14 cellular contexts compared by ENCODE assay signal in the genomic region with DNA sequence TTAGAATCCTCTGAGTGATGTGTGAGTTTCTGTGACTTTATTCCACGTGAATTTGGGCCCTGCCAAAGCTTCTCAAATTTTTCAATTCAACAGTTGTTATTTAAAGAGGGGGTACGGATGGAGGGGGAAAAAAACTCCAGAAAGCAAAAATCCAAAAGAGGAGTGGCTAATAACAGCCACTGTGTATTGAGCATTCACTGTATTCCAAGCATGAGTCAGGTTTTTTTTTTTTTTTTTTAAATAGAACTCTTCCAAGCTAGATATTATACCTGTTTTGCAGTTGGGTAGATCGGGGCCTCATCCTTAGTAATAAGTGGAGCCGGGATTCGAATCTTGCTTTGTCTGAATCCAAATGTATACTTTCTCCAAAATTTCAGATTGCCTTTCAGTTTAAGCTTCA. TPM values are rescaled to one million over a fixed set of nuclear protein-coding genes. Genes with fewer than 3 reads are reported as not detected.
DNase-seq lines count a peak whose midpoint lies in the region; ATAC-seq and TF ChIP-seq lines count a peak whose summit lies in the region.
"Had no signal": no experiment of that assay in that cellular context is flagged by ENCODE, and none has a peak within 500 bp of the region (broad histone marks: within the 10 kb centered on the region; RNA-seq: fewer than 3 reads in every experiment).

No MANE protein-coding gene starts in this region.

- H3K27me3 Mint-ChIP-seq in activated CD4-positive, alpha-beta T cell treated with anti-CD3 and anti-CD28 coated beads, Interleukin-2, amount 10 ng/mL, durations not matched to agents 24 days and 14 days, result no peaks in the 10 kb centered on the region
- H3K27me3 Mint-ChIP-seq: natural killer cell treated with Interleukin-12 subunit alpha and Interleukin-12 subunit beta and Interleukin-15 and Interleukin-18, amount 100 ng/mL, for 72 hours; type B pancreatic cell had no signal

- H3K9me3 ChIP-seq in Loucy (ENCODE audit: insufficient read depth, low read depth, low read length) (no peaks in the 10 kb centered on the region), spleen (no peaks in the 10 kb centered on the region)

- H3K9me3 Mint-ChIP-seq in activated CD4-positive, alpha-beta T cell treated with anti-CD3 and anti-CD28 coated beads, Interleukin-2, amount 10 ng/mL, durations not matched to agents 24 days and 14 days, result no peaks in the 10 kb centered on the region
- peaks cover 0 to 3% of the 10 kb centered on the region in 2 donors for H3K9me3 Mint-ChIP-seq in activated naive CD4-positive, alpha-beta T cell treated with anti-CD3 and anti-CD28 coated beads, Interleukin-2, amount 50 U/mL, for 72 hours
- H3K9me3 Mint-ChIP-seq: natural killer cell treated with Interleukin-12 subunit alpha and Interleukin-12 subunit beta and Interleukin-15 and Interleukin-18, amount 100 ng/mL, for 72 hours; type B pancreatic cell had no signal

- peak overlapping the region; percentile 96 for H3K9ac ChIP-seq in Loucy (ENCODE audit: low read depth, low read length, poor library complexity, severe bottlenecking)

- peaks cover 10% of the 10 kb centered on the region for H3K36me3 Mint-ChIP-seq in activated CD4-positive, alpha-beta T cell treated with anti-CD3 and anti-CD28 coated beads, Interleukin-2, amount 10 ng/mL, durations not matched to agents 24 days and 14 days (ENCODE audit: low read depth)
- H3K36me3 Mint-ChIP-seq in activated naive CD4-positive, alpha-beta T cell treated with anti-CD3 and anti-CD28 coated beads, Interleukin-2, amount 50 U/mL, for 72 hours, result peaks cover 0 to 20% of the 10 kb centered on the region in 2 donors
- H3K36me3 Mint-ChIP-seq: natural killer cell treated with Interleukin-12 subunit alpha and Interleukin-12 subunit beta and Interleukin-15 and Interleukin-18, amount 100 ng/mL, for 72 hours; type B pancreatic cell had no signal

- no peak for TF ChIP-seq CTCF in Loucy (conservative IDR thresholded peaks at IDR 0.05; ENCODE audit: low read length)
- TF ChIP-seq CTCF in spleen (IDR thresholded peaks at IDR 0.05 in 8 of 11, conservative IDR thresholded peaks at IDR 0.05 in 3 of 11), result no peak

- H3K36me3 ChIP-seq in Loucy (ENCODE audit: insufficient read depth, low read length) (no peaks in the 10 kb centered on the region), spleen (no peaks in the 10 kb centered on the region)

- intact Hi-C loops in activated CD4-positive, alpha-beta T cell treated with anti-CD3 and anti-CD28 coated beads, Interleukin-2, amount 10 ng/mL, durations not matched to agents 24 days and 14 days (cut with micrococcal nuclease), result loop anchor here (10.0 kb wide), 1 partner anchor 836 kb away; no protein-coding TSS in a partner anchor
- intact Hi-C loops in spleen (cut with DNase I; ENCODE audit: low total_unique reads), result no loop called here

- H3K4me3 ChIP-seq in Loucy (ENCODE audit: low read length, poor library complexity, severe bottlenecking), result peak overlapping the region; percentile 96
- peak overlapping the region in 2 of 8 donors; percentile 1 to 79 for H3K4me3 ChIP-seq in spleen

- peaks cover 73% of the 10 kb centered on the region for H3K4me1 Mint-ChIP-seq in activated CD4-positive, alpha-beta T cell treated with anti-CD3 and anti-CD28 coated beads, Interleukin-2, amount 10 ng/mL, durations not matched to agents 24 days and 14 days

- ATAC-seq in activated naive CD4-positive, alpha-beta T cell treated with anti-CD3 and anti-CD28 coated beads, Interleukin-2, amount 50 U/mL, for 72 hours, result no peak
- ATAC-seq in activated CD4-positive, CD25-positive, alpha-beta regulatory T cell treated with anti-CD3 and anti-CD28 coated beads, Interleukin-2, amount 50 U/mL, for 24 hours, result no peak
- ATAC-seq: natural killer cell treated with Interleukin-12 subunit alpha and Interleukin-12 subunit beta and Interleukin-15 and Interleukin-18, amount 100 ng/mL, for 72 hours had no signal

- peak overlapping the region; percentile 94 for H3K27ac Mint-ChIP-seq in activated CD4-positive, alpha-beta T cell treated with anti-CD3 and anti-CD28 coated beads, Interleukin-2, amount 10 ng/mL, durations not matched to agents 24 days and 14 days
- peak overlapping the region; percentile 12 to 100 for H3K27ac Mint-ChIP-seq in activated naive CD4-positive, alpha-beta T cell treated with anti-CD3 and anti-CD28 coated beads, Interleukin-2, amount 50 U/mL, for 72 hours
- H3K27ac Mint-ChIP-seq: type B pancreatic cell had no signal

- H3K27me3 ChIP-seq in Loucy (ENCODE audit: insufficient read depth, low read length, poor library complexity, severe bottlenecking), result no peaks in the 10 kb centered on the region
- H3K27me3 ChIP-seq in spleen (replicated peaks in 1 of 7), result no peaks in the 10 kb centered on the region

- no peak for TF ChIP-seq POLR2A in spleen (IDR thresholded peaks at IDR 0.05)

- no peak for DNase-seq in activated CD4-positive, alpha-beta T cell treated with anti-CD3 and anti-CD28 coated beads, Interleukin-2, amount 10 ng/mL, durations not matched to agents 24 days and 14 days
- DNase-seq in activated CD4-positive, alpha-beta T cell treated with anti-CD3 and anti-CD28 coated beads, Interleukin-2, amount 50 U/mL, for 48 hours, result no peak
- no peak for DNase-seq in activated naive CD4-positive, alpha-beta T cell treated with anti-CD3 and anti-CD28 coated beads, Interleukin-2, amount 50 U/mL, for 72 hours (ENCODE audit: low spot score in 2 of 2)
- DNase-seq in spleen (no peak), NCI-H2227 treated with DMSO at 0.1 percent for 48 hours (lab: John Stamatoyannopoulos, UW) (no peak), hepatic stellate cell (ENCODE audit: low spot score) (no peak)
- DNase-seq: effector CD4-positive, alpha-beta T cell; NCI-H187 treated with DMSO at 0.1 percent for 48 hours had no signal

- no peaks in the 10 kb centered on the region for H3K9me2 ChIP-seq in Loucy (replicated peaks; ENCODE audit: low read depth, low read length)

- H3K27ac ChIP-seq in spleen, result peak overlapping the region in 7 of 8 donors; percentile 26 to 94 (median 86)

- H3K4me1 ChIP-seq in Loucy (ENCODE audit: insufficient read depth, low read length, poor library complexity, severe bottlenecking) (peaks cover 65% of the 10 kb centered on the region), spleen (peaks cover 1 to 92% (median 36%) of the 10 kb centered on the region in 6 donors)

- H3K4me3 Mint-ChIP-seq in activated CD4-positive, alpha-beta T cell treated with anti-CD3 and anti-CD28 coated beads, Interleukin-2, amount 10 ng/mL, durations not matched to agents 24 days and 14 days, result peak overlapping the region; percentile 83
- H3K4me3 Mint-ChIP-seq: type B pancreatic cell had no signal

- peaks cover 8% of the 10 kb centered on the region; the same call in 1 of the 2 replicates for H3F3A ChIP-seq in Loucy (ENCODE audit: low read depth)

- H3K4me2 ChIP-seq in Loucy (ENCODE audit: low read depth, low read length, poor library complexity, severe bottlenecking), result peak overlapping the region; percentile 96

- H3K79me2 ChIP-seq in Loucy (ENCODE audit: insufficient read depth, low read length), result peaks cover 68% of the 10 kb centered on the region

- H2AFZ ChIP-seq in Loucy (ENCODE audit: low read length), result peak overlapping the region; percentile 48

- WGBS in spleen, 5 donors, result 82 to 91% (median 84%) methylated on average over 5 of the region's 5 CpGs

- H4K20me1 ChIP-seq in Loucy (ENCODE audit: insufficient read depth, low read length, poor library complexity, severe bottlenecking), result no peaks in the 10 kb centered on the region

RNA-seq across cellular contexts. Expression of a gene that starts 6.4 kb away (rescaled TPM):
- total RNA-seq in activated CD4-positive, alpha-beta T cell treated with anti-CD3 and anti-CD28 coated beads, Interleukin-2, amount 10 ng/mL, durations not matched to agents 24 days and 14 days, result 98.1 and 107 TPM in 2 replicates
- total RNA-seq in activated naive CD4-positive, alpha-beta T cell treated with anti-CD3 and anti-CD28 coated beads, Interleukin-2, amount 50 U/mL, for 72 hours, result 10 to 100 TPM; 81.2 to 82.9 TPM
- 100 to 1,000 TPM in 1 of 7 donors, 10 to 100 TPM in 6; 51.4 to 100 (median 72.0) TPM for total RNA-seq in spleen
- 100 to 1,000 TPM in 1 of 3 donors, 10 to 100 TPM in 2; 70.3 to 112 (median 76.6) TPM for polyA plus RNA-seq in spleen
- total RNA-seq: Daoy had no signal
- polyA plus RNA-seq: AG04450 had no signal
